Comparison of ENCODE assay signal across 12 cellular contexts in the genomic region with DNA sequence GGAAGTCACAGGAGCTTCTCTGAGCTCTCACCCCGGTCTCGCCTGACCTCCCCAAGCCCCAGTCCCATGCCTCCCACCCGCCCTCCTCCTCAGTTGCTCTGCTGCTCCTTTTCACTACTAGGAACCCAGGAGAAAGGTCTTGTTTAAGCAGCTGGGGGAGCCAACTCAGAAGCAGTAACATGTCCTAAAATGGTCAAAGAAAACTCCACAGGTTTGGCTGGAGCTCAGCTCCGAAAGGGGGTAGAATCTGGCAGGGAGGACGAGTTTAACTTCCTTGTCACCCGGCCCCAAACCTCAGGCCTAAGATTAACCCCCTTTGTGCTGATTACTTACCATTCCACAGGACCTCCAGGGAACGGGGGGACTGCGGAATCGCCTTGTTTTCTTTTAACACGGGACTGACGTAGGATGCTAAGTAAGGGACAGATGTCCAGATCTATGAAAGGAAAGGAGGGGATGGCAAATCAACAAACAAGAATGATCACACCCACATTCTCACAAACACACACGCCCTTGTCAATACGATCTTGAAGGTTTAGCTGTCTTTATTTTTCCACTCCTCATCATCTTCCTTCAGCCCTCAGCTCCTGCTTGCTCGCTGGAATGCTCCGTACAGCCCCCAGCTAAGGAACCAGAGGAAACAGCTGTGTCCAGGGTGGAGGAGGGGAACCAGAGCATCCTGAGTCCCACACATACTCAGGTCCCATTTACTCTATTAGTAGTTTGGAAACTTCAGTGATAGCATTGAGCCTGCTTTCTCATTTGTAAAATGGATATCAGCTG. TPM values are rescaled to one million over a fixed set of nuclear protein-coding genes. Genes with fewer than 3 reads are reported as not detected.
DNase-seq lines count a peak whose midpoint lies in the region; ATAC-seq, FAIRE-seq and TF ChIP-seq lines count a peak whose summit lies in the region.
"Had no signal": no experiment of that assay in that cellular context is flagged by ENCODE, and none has a peak within 500 bp of the region (broad histone marks: within the 10 kb centered on the region; RNA-seq: fewer than 3 reads in every experiment).

No MANE protein-coding gene starts in this region.

- peaks cover 38% of the 10 kb centered on the region for H3K36me3 ChIP-seq in bronchial epithelial cell (ENCODE audit: control insufficient read depth, insufficient read depth, low read length)

- no peak overlapping the region for H3K4me3 ChIP-seq in bronchial epithelial cell (ENCODE audit: low read depth, low read length)
- H3K4me3 ChIP-seq in right cardiac atrium (ENCODE audit: low read length): no peak overlapping the region
- H3K4me3 ChIP-seq: body of pancreas, SK-N-MC had no signal

- H3K4me3 Mint-ChIP-seq in CD4-positive, alpha-beta T cell: no peak overlapping the region
- H3K4me3 Mint-ChIP-seq: naive thymus-derived CD8-positive, alpha-beta T cell had no signal

- ATAC-seq in CD4-positive, alpha-beta T cell (ENCODE audit: poor library complexity): no peak
- ATAC-seq in right cardiac atrium: peak; percentile 11 to 54
- peak; percentile 39 for ATAC-seq in sciatic nerve
- ATAC-seq in GM19452 (IDR thresholded peaks at IDR 0.05; ENCODE audit: unreplicated experiment): no peak
- ATAC-seq: body of pancreas; naive thymus-derived CD8-positive, alpha-beta T cell had no signal

- H3K27me3 ChIP-seq in CD4-positive, alpha-beta T cell (ENCODE audit: control insufficient read depth, insufficient read depth, low read length): no peaks in the 10 kb centered on the region
- no peaks in the 10 kb centered on the region for H3K27me3 ChIP-seq in bronchial epithelial cell (ENCODE audit: control insufficient read depth, insufficient read depth, low read length)
- no peaks in the 10 kb centered on the region for H3K27me3 ChIP-seq in right cardiac atrium (ENCODE audit: control insufficient read depth, insufficient read depth)
- H3K27me3 ChIP-seq: body of pancreas had no signal

- CTCF ChIA-PET in CD4-positive, alpha-beta T cell (lab: Charles Lee): interaction anchor here (0.6 kb wide), 1 partner anchor 24 kb away, joined by 3 read pairs; no protein-coding TSS in a partner anchor

- H3K36me3 Mint-ChIP-seq in CD4-positive, alpha-beta T cell (ENCODE audit: low read depth): peaks cover 94% of the 10 kb centered on the region

- POLR2A ChIA-PET in CD4-positive, alpha-beta T cell (lab: Charles Lee): interaction anchor here (1.0 kb wide), 1 partner anchor 12 kb away, joined by 3 read pairs; no protein-coding TSS in a partner anchor

- DNase-seq in CD4-positive, alpha-beta T cell: no peak
- DNase-seq in bronchial epithelial cell (ENCODE audit: low read depth) (no peak), right cardiac atrium (peak; percentile 71 to 77 (median 74)), sciatic nerve (ENCODE audit: low spot score) (peak; percentile 69), GOT3 (lab: John Stamatoyannopoulos, UW) (no peak), kidney tubule cell (ENCODE audit: low spot score) (no peak)
- no peak for DNase-seq in stimulated activated CD8-positive, alpha-beta memory T cell treated with anti-CD3 and anti-CD28 coated beads, Interleukin-4, amount 100 ng/mL, for 48 hours
- DNase-seq: NCI-H69 had no signal

- intact Hi-C loops in CD4-positive, alpha-beta T cell (cut with DNase I, micrococcal nuclease): no loop called here
- intact Hi-C loops in right cardiac atrium (cut with DNase I): loop anchor here in 1 of 4 donors (5.0 kb wide), 1 partner anchor 36 kb away; no protein-coding TSS in a partner anchor
- intact Hi-C loops in sciatic nerve (cut with DNase I): no loop called here

- H3K27ac ChIP-seq in CD4-positive, alpha-beta T cell (ENCODE audit: low read depth, low read length): no peak overlapping the region
- H3K27ac ChIP-seq in right cardiac atrium (ENCODE audit: low read length): peak overlapping the region; percentile 85
- H3K27ac ChIP-seq: SK-N-MC had no signal

- H3K4me1 Mint-ChIP-seq in CD4-positive, alpha-beta T cell (ENCODE audit: low read depth): peaks cover 8% of the 10 kb centered on the region

- 40% methylated on average over 15 of the region's 15 CpGs for WGBS in right cardiac atrium

- H3K27me3 Mint-ChIP-seq in CD4-positive, alpha-beta T cell: no peaks in the 10 kb centered on the region
- H3K27me3 Mint-ChIP-seq: naive thymus-derived CD8-positive, alpha-beta T cell had no signal

- H3K27ac Mint-ChIP-seq in CD4-positive, alpha-beta T cell: peak overlapping the region; percentile 54

- no peaks in the 10 kb centered on the region for H3K9me3 ChIP-seq in CD4-positive, alpha-beta T cell (ENCODE audit: control insufficient read depth, low read length)
- H3K9me3 ChIP-seq in right cardiac atrium (ENCODE audit: control insufficient read depth, low read length): no peaks in the 10 kb centered on the region
- H3K9me3 ChIP-seq: body of pancreas had no signal

- no peak for TF ChIP-seq CTCF in CD4-positive, alpha-beta T cell (IDR thresholded peaks at IDR 0.05)
- no peak for TF ChIP-seq CTCF in bronchial epithelial cell (IDR thresholded peaks at IDR 0.05; ENCODE audit: insufficient read depth, low read length, severe bottlenecking)

- FAIRE-seq in bronchial epithelial cell (lab: Jason Lieb, UNC): peak; percentile 55

- H3K4me1 ChIP-seq in right cardiac atrium (ENCODE audit: control insufficient read depth, insufficient read depth, low read length): peaks cover 34% of the 10 kb centered on the region

- H3K9me3 Mint-ChIP-seq in CD4-positive, alpha-beta T cell: no peaks in the 10 kb centered on the region
- H3K9me3 Mint-ChIP-seq: naive thymus-derived CD8-positive, alpha-beta T cell had no signal

RNA-seq across cellular contexts. Expression of gene PCSK7, which starts 13.5 kb away (rescaled TPM):
- total RNA-seq in CD4-positive, alpha-beta T cell: 100 to 1,000 TPM; 229 to 247 TPM
- total RNA-seq in bronchial epithelial cell (27.9 and 40.3 TPM in 2 replicates), right cardiac atrium (10 to 100 TPM; 28.2 to 39.2 (median 30.5) TPM), sciatic nerve (68.7 TPM)
- polyA plus RNA-seq in right cardiac atrium: 25.7 TPM

RNA-seq across cellular contexts. Expression of gene RNF214, which starts 14.1 kb away (rescaled TPM):
- total RNA-seq in CD4-positive, alpha-beta T cell: 10 to 100 TPM; 12.9 to 15.8 TPM
- total RNA-seq in bronchial epithelial cell (5.8 and 7.6 TPM in 2 replicates), right cardiac atrium (10 to 100 TPM; 20.6 to 23.8 (median 22.3) TPM), sciatic nerve (36.8 TPM)
- 8.0 TPM for polyA plus RNA-seq in right cardiac atrium

RNA-seq across cellular contexts. Expression of gene TAGLN, which starts 19.2 kb away (rescaled TPM):
- total RNA-seq in CD4-positive, alpha-beta T cell: 1 to 10 TPM; 8.4 to 9.5 TPM
- total RNA-seq in bronchial epithelial cell: 12.4 and 91.5 TPM in 2 replicates
- 1,000 to 10,000 TPM in 1 of 4 donors, 100 to 1,000 TPM in 3; 414 to 1,307 (median 766) TPM for total RNA-seq in right cardiac atrium
- 987 TPM for polyA plus RNA-seq in right cardiac atrium
- total RNA-seq in sciatic nerve: 1,988 TPM

RNA-seq across cellular contexts. Expression of gene SIDT2, which starts 39.8 kb away (rescaled TPM):
- total RNA-seq in CD4-positive, alpha-beta T cell: 100 to 1,000 TPM; 197 to 200 TPM
- total RNA-seq in bronchial epithelial cell (3.2 and 8.1 TPM in 2 replicates), right cardiac atrium (10 to 100 TPM; 34.6 to 57.4 (median 40.8) TPM), sciatic nerve (94.4 TPM)
- polyA plus RNA-seq in right cardiac atrium: 28.6 TPM

Comparison
In these comparisons a context has a peak if more than half of its experiments do, and no peak if none do; other contexts are left out.
1. ATAC-seq: peak in right cardiac atrium (2 of 2) and sciatic nerve (single experiment); none in CD4-positive, alpha-beta T cell (single experiment) and GM19452 (single experiment).
2. DNase-seq: peak in right cardiac atrium (3 of 3) and sciatic nerve (single experiment); none in CD4-positive, alpha-beta T cell (0 of 10), bronchial epithelial cell (single experiment), GOT3 (single experiment), kidney tubule cell (single experiment) and stimulated activated CD8-positive, alpha-beta memory T cell treated with anti-CD3 and anti-CD28 coated beads, Interleukin-4, amount 100 ng/mL, for 48 hours (single experiment).